ENCODE assay signal across 1 cellular context in the genomic region with DNA sequence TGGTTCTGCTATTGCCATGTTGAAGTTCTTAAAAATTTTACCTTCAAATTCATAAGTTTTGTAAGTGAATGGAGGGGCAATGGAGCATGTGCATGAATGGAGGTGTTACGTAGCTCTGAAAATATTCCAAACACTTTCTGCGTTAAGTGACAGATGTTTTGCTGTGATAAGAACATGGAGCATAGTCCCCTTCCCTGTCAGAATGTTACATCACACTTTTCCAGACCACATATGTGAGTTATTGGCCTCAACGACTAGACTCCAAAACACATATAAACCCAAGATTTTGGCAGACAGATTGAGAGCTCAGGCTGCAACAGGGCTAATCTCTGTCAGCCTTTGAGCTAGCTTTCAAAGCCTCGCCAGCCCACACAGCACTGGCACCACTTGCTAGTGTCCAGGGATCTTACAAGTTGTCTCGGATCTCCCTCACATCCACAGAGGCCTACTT.
TF ChIP-seq lines count a peak whose summit lies in the region.

No MANE protein-coding gene starts in this region.

TF ChIP-seq in K562, 482 proteins besides CTCF, POLR2A, EP300 and RAD21 (continued from another document):
- TF ChIP-seq, protein P1, sequence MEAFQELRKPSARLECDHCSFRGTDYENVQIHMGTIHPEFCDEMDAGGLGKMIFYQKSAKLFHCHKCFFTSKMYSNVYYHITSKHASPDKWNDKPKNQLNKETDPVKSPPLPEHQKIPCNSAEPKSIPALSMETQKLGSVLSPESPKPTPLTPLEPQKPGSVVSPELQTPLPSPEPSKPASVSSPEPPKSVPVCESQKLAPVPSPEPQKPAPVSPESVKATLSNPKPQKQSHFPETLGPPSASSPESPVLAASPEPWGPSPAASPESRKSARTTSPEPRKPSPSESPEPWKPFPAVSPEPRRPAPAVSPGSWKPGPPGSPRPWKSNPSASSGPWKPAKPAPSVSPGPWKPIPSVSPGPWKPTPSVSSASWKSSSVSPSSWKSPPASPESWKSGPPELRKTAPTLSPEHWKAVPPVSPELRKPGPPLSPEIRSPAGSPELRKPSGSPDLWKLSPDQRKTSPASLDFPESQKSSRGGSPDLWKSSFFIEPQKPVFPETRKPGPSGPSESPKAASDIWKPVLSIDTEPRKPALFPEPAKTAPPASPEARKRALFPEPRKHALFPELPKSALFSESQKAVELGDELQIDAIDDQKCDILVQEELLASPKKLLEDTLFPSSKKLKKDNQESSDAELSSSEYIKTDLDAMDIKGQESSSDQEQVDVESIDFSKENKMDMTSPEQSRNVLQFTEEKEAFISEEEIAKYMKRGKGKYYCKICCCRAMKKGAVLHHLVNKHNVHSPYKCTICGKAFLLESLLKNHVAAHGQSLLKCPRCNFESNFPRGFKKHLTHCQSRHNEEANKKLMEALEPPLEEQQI (IDR thresholded peaks at IDR 0.05) = peak; percentile 54; the same call in 1 of the 2 replicates
- TF ChIP-seq MCM7 (IDR thresholded peaks at IDR 0.05) (no peak), FOSL1 (tag; conservative IDR thresholded peaks at IDR 0.05) (peak; percentile 79), ZNF766 (CRISPR knock-in tag; conservative IDR thresholded peaks at IDR 0.05) (peak; percentile 56; the same call in 1 of the 2 replicates), DMBX1 (CRISPR knock-in tag; IDR thresholded peaks at IDR 0.05; ENCODE audit: borderline replicate concordance) (peak; percentile 72; the same call in 1 of the 2 replicates), ARID1B (IDR thresholded peaks at IDR 0.05) (peak; percentile 96), TOE1 (IDR thresholded peaks at IDR 0.05; ENCODE audit: borderline replicate concordance) (0 out of 2 replicates have a peak, but pooled peaks have one; percentile 53), TOE1 (CRISPR knock-in tag; IDR thresholded peaks at IDR 0.05; ENCODE audit: borderline replicate concordance, low read depth) (no peak), ZEB2 (IDR thresholded peaks at IDR 0.05) (peak; percentile 48; the same call in 1 of the 2 replicates), RNF2 (IDR thresholded peaks at IDR 0.05) (peak; percentile 56; the same call in 1 of the 2 replicates), TGIF2 (CRISPR knock-in tag; IDR thresholded peaks at IDR 0.05) (no peak), HLTF (IDR thresholded peaks at IDR 0.05) (no peak), TCF7L2 (IDR thresholded peaks at IDR 0.05; ENCODE audit: low read depth, low read length) (no peak), CXXC5 (CRISPR knock-in tag; IDR thresholded peaks at IDR 0.05) (peak; percentile 96), NRF1 (conservative IDR thresholded peaks at IDR 0.05 in 1 of 2, IDR thresholded peaks at IDR 0.05 in 1 of 2) (peak; percentile 66 to 74), HES1 (IDR thresholded peaks at IDR 0.05; ENCODE audit: low read depth) (peak; percentile 70), JUN (IDR thresholded peaks at IDR 0.05; ENCODE audit: borderline replicate concordance, low read depth, low read length) (peak; percentile 89), JUN (CRISPR knock-in tag; IDR thresholded peaks at IDR 0.05; ENCODE audit: borderline replicate concordance) (no peak), TEAD1 (CRISPR knock-in tag; IDR thresholded peaks at IDR 0.05) (peak; percentile 86 to 89; a peak in 3 of 4 replicates), NCOA1 (IDR thresholded peaks at IDR 0.05; ENCODE audit: low read depth) (peak; percentile 69; the same call in 1 of the 2 replicates)
- TF ChIP-seq, protein P2, sequence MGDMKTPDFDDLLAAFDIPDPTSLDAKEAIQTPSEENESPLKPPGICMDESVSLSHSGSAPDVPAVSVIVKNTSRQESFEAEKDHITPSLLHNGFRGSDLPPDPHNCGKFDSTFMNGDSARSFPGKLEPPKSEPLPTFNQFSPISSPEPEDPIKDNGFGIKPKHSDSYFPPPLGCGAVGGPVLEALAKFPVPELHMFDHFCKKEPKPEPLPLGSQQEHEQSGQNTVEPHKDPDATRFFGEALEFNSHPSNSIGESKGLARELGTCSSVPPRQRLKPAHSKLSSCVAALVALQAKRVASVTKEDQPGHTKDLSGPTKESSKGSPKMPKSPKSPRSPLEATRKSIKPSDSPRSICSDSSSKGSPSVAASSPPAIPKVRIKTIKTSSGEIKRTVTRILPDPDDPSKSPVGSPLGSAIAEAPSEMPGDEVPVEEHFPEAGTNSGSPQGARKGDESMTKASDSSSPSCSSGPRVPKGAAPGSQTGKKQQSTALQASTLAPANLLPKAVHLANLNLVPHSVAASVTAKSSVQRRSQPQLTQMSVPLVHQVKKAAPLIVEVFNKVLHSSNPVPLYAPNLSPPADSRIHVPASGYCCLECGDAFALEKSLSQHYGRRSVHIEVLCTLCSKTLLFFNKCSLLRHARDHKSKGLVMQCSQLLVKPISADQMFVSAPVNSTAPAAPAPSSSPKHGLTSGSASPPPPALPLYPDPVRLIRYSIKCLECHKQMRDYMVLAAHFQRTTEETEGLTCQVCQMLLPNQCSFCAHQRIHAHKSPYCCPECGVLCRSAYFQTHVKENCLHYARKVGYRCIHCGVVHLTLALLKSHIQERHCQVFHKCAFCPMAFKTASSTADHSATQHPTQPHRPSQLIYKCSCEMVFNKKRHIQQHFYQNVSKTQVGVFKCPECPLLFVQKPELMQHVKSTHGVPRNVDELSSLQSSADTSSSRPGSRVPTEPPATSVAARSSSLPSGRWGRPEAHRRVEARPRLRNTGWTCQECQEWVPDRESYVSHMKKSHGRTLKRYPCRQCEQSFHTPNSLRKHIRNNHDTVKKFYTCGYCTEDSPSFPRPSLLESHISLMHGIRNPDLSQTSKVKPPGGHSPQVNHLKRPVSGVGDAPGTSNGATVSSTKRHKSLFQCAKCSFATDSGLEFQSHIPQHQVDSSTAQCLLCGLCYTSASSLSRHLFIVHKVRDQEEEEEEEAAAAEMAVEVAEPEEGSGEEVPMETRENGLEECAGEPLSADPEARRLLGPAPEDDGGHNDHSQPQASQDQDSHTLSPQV (IDR thresholded peaks at IDR 0.05) = peak; percentile 75; the same call in 1 of the 2 replicates
- TF ChIP-seq, protein P3, sequence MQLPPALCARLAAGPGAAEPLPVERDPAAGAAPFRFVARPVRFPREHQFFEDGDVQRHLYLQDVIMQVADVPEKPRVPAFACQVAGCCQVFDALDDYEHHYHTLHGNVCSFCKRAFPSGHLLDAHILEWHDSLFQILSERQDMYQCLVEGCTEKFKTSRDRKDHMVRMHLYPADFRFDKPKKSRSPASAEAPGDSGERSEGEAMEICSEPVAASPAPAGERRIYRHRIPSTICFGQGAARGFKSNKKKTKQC (CRISPR knock-in tag; IDR thresholded peaks at IDR 0.05) = no peak
